In the genomic region with DNA sequence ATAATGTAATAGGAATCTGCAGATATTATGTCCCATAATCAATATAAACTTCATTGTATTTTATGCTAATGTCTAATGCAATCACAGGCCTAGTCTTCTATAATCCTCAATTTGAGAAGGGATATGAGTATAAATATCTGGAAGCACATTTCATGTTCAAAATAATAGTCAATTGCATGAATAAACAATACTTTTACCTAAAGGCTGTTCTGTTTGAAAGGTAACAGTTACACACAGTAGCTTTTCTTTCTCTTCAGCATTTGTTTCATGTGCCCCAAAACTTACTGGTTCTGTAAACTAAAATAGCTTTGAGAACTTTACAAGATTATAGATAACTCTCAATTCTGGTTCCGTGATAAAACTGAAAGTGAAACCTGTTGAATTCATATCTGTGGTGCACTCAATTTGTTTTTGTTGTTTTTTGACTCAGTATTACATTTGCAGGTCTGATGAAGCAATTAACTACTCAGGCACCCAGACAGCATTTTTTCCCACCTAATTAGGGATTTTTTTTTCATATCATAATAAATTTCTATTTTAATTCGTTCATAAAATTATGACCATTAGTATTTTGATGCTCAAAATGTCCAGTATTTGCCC, we compare ENCODE assay signal across 1 cellular context.
TF ChIP-seq lines count a peak whose summit lies in the region.

No MANE protein-coding gene starts in this region.

TF ChIP-seq in IMR-90, 13 proteins besides CTCF, POLR2A, EP300 and RAD21 (continued from another document):
- TF ChIP-seq NFE2L2 (IDR thresholded peaks at IDR 0.05; ENCODE audit: low read depth, low read length) (no peak), SMC3 (IDR thresholded peaks at IDR 0.05; ENCODE audit: low read depth, low read length) (no peak), FOS (IDR thresholded peaks at IDR 0.05; ENCODE audit: low read depth, low read length) (no peak), RCOR1 (IDR thresholded peaks at IDR 0.05; ENCODE audit: insufficient replicate concordance, low read length) (no peak)
